16 cellular contexts compared by ENCODE assay signal in genomic region chr2:65021709-65022108, GRCh38.
"Had no signal": no experiment of that assay in that cellular context is flagged by ENCODE, and none has a peak within 500 bp of the region (broad histone marks: within the 10 kb centered on the region; RNA-seq: fewer than 3 reads in every experiment).

No MANE protein-coding gene starts in this region.

- DNase-seq: activated CD4-positive, alpha-beta memory T cell treated with anti-CD3 and anti-CD28 coated beads for 36 hours; activated gamma-delta T cell; activated naive CD8-positive, alpha-beta T cell treated with anti-CD3 and anti-CD28 coated beads for 36 hours; activated T-cell treated with anti-CD3 and anti-CD28 coated beads, Interleukin-2, amount 50 U/mL, for 48 hours; left ventricle myocardium superior; retina; stimulated activated CD4-positive, alpha-beta T cell treated with anti-CD3 and anti-CD28 coated beads, Interleukin-15, amount 100 ng/mL, for 24 hours; stimulated activated CD4-positive, alpha-beta T cell treated with anti-CD3 and anti-CD28 coated beads, Interleukin-4, amount 100 ng/mL, for 24 hours; stomach had no signal

- H3K4me1 ChIP-seq: breast epithelium, parathyroid adenoma, vagina had no signal

- H3K9ac ChIP-seq: parathyroid adenoma had no signal

- H3K27ac ChIP-seq: breast epithelium, parathyroid adenoma, stomach, thoracic aorta, vagina had no signal

- H3K36me3 ChIP-seq: breast epithelium had no signal

- H3K4me3 Mint-ChIP-seq: activated CD4-positive, alpha-beta memory T cell treated with anti-CD3 and anti-CD28 coated beads for 36 hours; activated naive CD8-positive, alpha-beta T cell treated with anti-CD3 and anti-CD28 coated beads for 36 hours had no signal

- H3K27me3 ChIP-seq: breast epithelium, stomach, vagina had no signal

- FAIRE-seq: endothelial cell of umbilical vein, frontal cortex, keratinocyte had no signal

- H3K27ac Mint-ChIP-seq: activated CD4-positive, alpha-beta memory T cell treated with anti-CD3 and anti-CD28 coated beads for 36 hours; activated naive CD8-positive, alpha-beta T cell treated with anti-CD3 and anti-CD28 coated beads for 36 hours had no signal

- H3K27me3 Mint-ChIP-seq: activated CD4-positive, alpha-beta memory T cell treated with anti-CD3 and anti-CD28 coated beads for 36 hours; activated naive CD8-positive, alpha-beta T cell treated with anti-CD3 and anti-CD28 coated beads for 36 hours had no signal

- H3K4me3 ChIP-seq: breast epithelium, stomach, thoracic aorta, vagina had no signal

- H3K9me3 ChIP-seq: breast epithelium, stomach, thoracic aorta, vagina had no signal
